Comparison of ENCODE assay signal across 2 cellular contexts in the genomic region with DNA sequence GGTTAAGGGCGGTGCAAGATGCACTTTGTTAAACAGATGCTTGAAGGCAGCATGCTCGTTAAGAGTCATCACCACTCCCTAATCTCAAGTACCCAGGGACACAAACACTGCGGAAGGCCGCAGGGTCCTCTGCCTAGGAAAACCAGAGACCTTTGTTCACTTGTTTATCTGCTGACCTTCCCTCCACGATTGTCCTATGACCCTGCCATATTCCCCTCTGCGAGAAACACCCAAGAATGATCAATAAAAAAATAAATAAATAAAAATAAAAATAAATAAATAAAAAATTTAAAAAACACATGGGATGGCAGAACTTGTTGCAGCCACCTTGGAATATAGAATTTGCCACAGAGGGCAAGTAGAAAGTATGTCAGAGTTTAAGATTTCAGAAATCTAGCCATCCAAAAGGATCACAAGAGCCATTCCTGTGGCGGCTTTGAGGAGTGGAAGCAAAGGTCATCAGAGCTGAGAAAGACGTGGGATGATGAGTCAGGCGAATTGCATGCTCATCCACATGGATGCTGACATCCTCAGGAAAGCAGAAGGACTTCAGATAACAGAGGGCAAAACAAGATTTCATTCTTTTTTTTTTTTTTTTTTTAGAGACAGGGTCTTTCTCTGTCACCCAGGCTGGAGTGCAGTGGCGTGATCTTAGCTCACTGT.
TF ChIP-seq lines count a peak whose summit lies in the region.
"Not testable (repeated sequence)": the region's sequence is repeated elsewhere in the genome, so short reads cannot be mapped to it uniquely, and the experiment has no call there.

No MANE protein-coding gene starts in this region.

TF ChIP-seq in K562, 482 proteins besides CTCF, POLR2A, EP300 and RAD21:
- peak; percentile 34; the same call in 1 of the 2 replicates for TF ChIP-seq C11orf30 (IDR thresholded peaks at IDR 0.05; ENCODE audit: low read depth)
- TF ChIP-seq TCF3 (CRISPR knock-in tag; IDR thresholded peaks at IDR 0.05), result peak; percentile 4; the same call in 1 of the 2 replicates
- TF ChIP-seq, protein P1, sequence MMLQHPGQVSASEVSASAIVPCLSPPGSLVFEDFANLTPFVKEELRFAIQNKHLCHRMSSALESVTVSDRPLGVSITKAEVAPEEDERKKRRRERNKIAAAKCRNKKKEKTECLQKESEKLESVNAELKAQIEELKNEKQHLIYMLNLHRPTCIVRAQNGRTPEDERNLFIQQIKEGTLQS (IDR thresholded peaks at IDR 0.05), result peak; percentile 54
- TF ChIP-seq, protein P1 (CRISPR knock-in tag; conservative IDR thresholded peaks at IDR 0.05), result not testable (repeated sequence)
- TF ChIP-seq ARID1B (IDR thresholded peaks at IDR 0.05), result peak; percentile 25; the same call in 1 of the 2 replicates
- TF ChIP-seq ZNF316 (IDR thresholded peaks at IDR 0.05), result peak; percentile 25; the same call in 1 of the 2 replicates
- 0 out of 4 replicates have a peak, but pooled peaks of 1 of the 2 experiments have one; percentile 9 for TF ChIP-seq TRIM24 (IDR thresholded peaks at IDR 0.05)
- 0 out of 2 replicates have a peak, but pooled peaks have one; percentile 22 for TF ChIP-seq NFE2 (IDR thresholded peaks at IDR 0.05; ENCODE audit: low read depth)
TF ChIP-seq in K562: peak in this region for 7; not testable (repeated sequence) for 475.

TF ChIP-seq in HepG2, 621 proteins besides CTCF, POLR2A, EP300 and RAD21:
- TF ChIP-seq FOXP1, NR2F6, SOX6 (IDR thresholded peaks at IDR 0.05): not testable (repeated sequence)
- TF ChIP-seq FOXP1 (CRISPR knock-in tag; IDR thresholded peaks at IDR 0.05) (peak; percentile 52; the same call in 1 of the 2 replicates), NR2F6 (CRISPR knock-in tag; IDR thresholded peaks at IDR 0.05) (peak; percentile 23; the same call in 1 of the 2 replicates), SAP130 (CRISPR knock-in tag; IDR thresholded peaks at IDR 0.05; ENCODE audit: low read depth) (0 out of 2 replicates have a peak, but pooled peaks have one; percentile 28), BCL6 (CRISPR knock-in tag; IDR thresholded peaks at IDR 0.05) (peak; percentile 81), ARID5B (CRISPR knock-in tag; IDR thresholded peaks at IDR 0.05) (peak; percentile 34; the same call in 1 of the 2 replicates), ZNF652 (CRISPR knock-in tag; IDR thresholded peaks at IDR 0.05; ENCODE audit: borderline replicate concordance, low read depth) (peak; percentile 71; the same call in 1 of the 2 replicates), RXRB (CRISPR knock-in tag; IDR thresholded peaks at IDR 0.05; ENCODE audit: borderline replicate concordance) (0 out of 2 replicates have a peak, but pooled peaks have one; percentile 5), RCOR2 (CRISPR knock-in tag; IDR thresholded peaks at IDR 0.05) (0 out of 2 replicates have a peak, but pooled peaks have one; percentile 9), HDAC2 (CRISPR knock-in tag; IDR thresholded peaks at IDR 0.05) (peak; percentile 16; the same call in 1 of the 2 replicates), GATAD2A (CRISPR knock-in tag; IDR thresholded peaks at IDR 0.05) (0 out of 2 replicates have a peak, but pooled peaks have one; percentile 30), MAFK (conservative IDR thresholded peaks at IDR 0.05 in 1 of 2, IDR thresholded peaks at IDR 0.05 in 1 of 2; ENCODE audit: low read length in 2 of 2) (peak in 1 of 2 experiments; percentile 54; a peak in 1 of 4 replicates), PPARG (CRISPR knock-in tag; conservative IDR thresholded peaks at IDR 0.05) (peak; percentile 55; the same call in 1 of the 2 replicates), NR2F1 (CRISPR knock-in tag; IDR thresholded peaks at IDR 0.05) (peak in 1 of 2 experiments; percentile 50; a peak in 2 of 4 replicates), SOX5 (CRISPR knock-in tag; IDR thresholded peaks at IDR 0.05; ENCODE audit: borderline replicate concordance) (0 out of 2 replicates have a peak, but pooled peaks have one; percentile 7), MIXL1 (CRISPR knock-in tag; IDR thresholded peaks at IDR 0.05) (0 out of 2 replicates have a peak, but pooled peaks have one; percentile 12), HNF4A (CRISPR knock-in tag; IDR thresholded peaks at IDR 0.05) (0 out of 2 replicates have a peak, but pooled peaks have one; percentile 5), FOSL2 (CRISPR knock-in tag; IDR thresholded peaks at IDR 0.05) (peak; percentile 87), RARA (CRISPR knock-in tag; IDR thresholded peaks at IDR 0.05) (peak; percentile 55; the same call in 1 of the 2 replicates), ZBTB33 (CRISPR knock-in tag; IDR thresholded peaks at IDR 0.05) (0 out of 2 replicates have a peak, but pooled peaks have one; percentile 30), FOSL1 (CRISPR knock-in tag; IDR thresholded peaks at IDR 0.05; ENCODE audit: borderline replicate concordance) (peak; percentile 37; the same call in 1 of the 2 replicates), SOX6 (CRISPR knock-in tag; IDR thresholded peaks at IDR 0.05) (0 out of 2 replicates have a peak, but pooled peaks have one; percentile 7)
